ENCODE assay signal across 30 cellular contexts in genomic region chr2:232400244-232401015, GRCh38. TPM values are rescaled to one million over a fixed set of nuclear protein-coding genes. Genes with fewer than 3 reads are reported as not detected.
A peak's percentile ranks its signal among the peaks of the same experiment; 100 is the strongest.
DNase-seq lines count a peak whose midpoint lies in the region; ATAC-seq and TF ChIP-seq lines count a peak whose summit lies in the region.
"Had no signal": no experiment of that assay in that cellular context is flagged by ENCODE, and none has a peak within 500 bp of the region (broad histone marks: within the 10 kb centered on the region; RNA-seq: fewer than 3 reads in every experiment).

No MANE protein-coding gene starts in this region.

- intact Hi-C loops in mucosa of descending colon (cut with DNase I, micrococcal nuclease), result no loop called here

- H3K4me3 ChIP-seq in mucosa of descending colon, result no peak overlapping the region
- H3K4me3 ChIP-seq: neural progenitor cell, pancreas, smooth muscle cell, testis had no signal

- no peak for TF ChIP-seq CTCF in mucosa of descending colon (IDR thresholded peaks at IDR 0.05)

- peak; percentile 61 for ATAC-seq in mucosa of descending colon
- ATAC-seq: activated CD8-positive, alpha-beta T cell treated with anti-CD3 and anti-CD28 coated beads, Interleukin-2, amount 10 ng/mL, durations not matched to agents 7 days and 5 days; CD8-positive, alpha-beta T cell; left ventricle myocardium superior had no signal

- H3K4me1 ChIP-seq in mucosa of descending colon (ENCODE audit: low read depth), result peaks cover 5% of the 10 kb centered on the region
- H3K4me1 ChIP-seq: neural progenitor cell, pancreas, testis had no signal

- no peaks in the 10 kb centered on the region for H3K36me3 ChIP-seq in mucosa of descending colon (ENCODE audit: low read depth)
- H3K36me3 ChIP-seq: neural progenitor cell, pancreas, WERI-Rb-1 had no signal

- DNase-seq in NCI-H2107 treated with DMSO at 0.1 percent for 48 hours (lab: John Stamatoyannopoulos, UW; ENCODE audit: unreplicated experiment), result peak; percentile 16
- DNase-seq in NCI-H2107 (lab: John Stamatoyannopoulos, UW), result no peak
- peak; percentile 21 for DNase-seq in HT-29 (ENCODE audit: low spot score)
- peak; percentile 24 for DNase-seq in NCI-H510A (lab: John Stamatoyannopoulos, UW)
- no peak for DNase-seq in mucosa of descending colon
- no peak for DNase-seq in NCI-H446 (lab: John Stamatoyannopoulos, UW)
- DNase-seq in glomerular visceral epithelial cell (ENCODE audit: extremely low spot score), result no peak
- no peak for DNase-seq in activated effector memory CD4-positive, alpha-beta T cell treated with anti-CD3 and anti-CD28 coated beads, Interleukin-2, amount 50 U/mL, for 16 hours
- DNase-seq: activated CD4-positive, alpha-beta T cell treated with anti-CD3 and anti-CD28 coated beads for 4 hours; activated CD8-positive, alpha-beta T cell treated with anti-CD3 and anti-CD28 coated beads, Interleukin-2, amount 10 ng/mL, durations not matched to agents 7 days and 5 days; activated naive CD4-positive, alpha-beta T cell treated with anti-CD3 and anti-CD28 coated beads, Interleukin-2, amount 50 U/mL, for 16 hours; CD8-positive, alpha-beta T cell; dermis blood vessel endothelial cell; DND-41; endodermal cell; GF-D8; left ventricle myocardium superior; mesendoderm; NCI-H2081 treated with DMSO at 0.1 percent for 48 hours; NCI-H774; pancreas; retina; stimulated activated CD4-positive, alpha-beta T cell treated with anti-CD3 and anti-CD28 coated beads, Interleukin-1b, Interleukin-23, amount 100 ng/mL, for 48 hours; testis; WERI-Rb-1 had no signal

- H3K9me3 ChIP-seq in mucosa of descending colon, result no peaks in the 10 kb centered on the region
- H3K9me3 ChIP-seq: pancreas, testis had no signal

RNA-seq across cellular contexts. Expression of gene ALPG, which starts 6.2 kb away (rescaled TPM):
- total RNA-seq in HT-29 (2014; rRNA removed; shearing (Covaris generic)), result 0.16 TPM in 1 of 2 replicates, not detected in the other
- total RNA-seq in mucosa of descending colon, result 1 to 10 TPM in 1 of 3 donors, under 1 TPM in 2; 0.54 to 8.1 (median 0.61) TPM
- total RNA-seq: activated CD8-positive, alpha-beta T cell treated with anti-CD3 and anti-CD28 coated beads, Interleukin-2, amount 10 ng/mL, durations not matched to agents 7 days and 5 days; CD8-positive, alpha-beta T cell; dermis blood vessel endothelial cell; endodermal cell; left ventricle myocardium superior; MCF 10A; myocyte; pancreas; SK-MEL-5; smooth muscle cell had no signal

RNA-seq across cellular contexts. Expression of gene ALPP, which starts 21.9 kb away (rescaled TPM):
- total RNA-seq in HT-29 (2014; rRNA removed; shearing (Covaris generic)), result 0.29 and 1.1 TPM in 2 replicates
- total RNA-seq in mucosa of descending colon, result 1 to 10 TPM in 1 of 3 donors, not detected in 2; 1.2 TPM
- total RNA-seq: activated CD8-positive, alpha-beta T cell treated with anti-CD3 and anti-CD28 coated beads, Interleukin-2, amount 10 ng/mL, durations not matched to agents 7 days and 5 days; CD8-positive, alpha-beta T cell; dermis blood vessel endothelial cell; endodermal cell; left ventricle myocardium superior; myocyte; pancreas; SK-MEL-5 had no signal

RNA-seq across cellular contexts. Expression of gene ALPI, which starts 55.5 kb away (rescaled TPM):
- total RNA-seq in HT-29 (2014; rRNA removed; shearing (Covaris generic)), result not detected in 2 replicates
- 10 to 100 TPM in 2 of 3 donors, 1 to 10 TPM in 1; 8.5 to 24.6 (median 24.4) TPM for total RNA-seq in mucosa of descending colon
- total RNA-seq: activated CD8-positive, alpha-beta T cell treated with anti-CD3 and anti-CD28 coated beads, Interleukin-2, amount 10 ng/mL, durations not matched to agents 7 days and 5 days; CD8-positive, alpha-beta T cell; dermis blood vessel endothelial cell; endodermal cell; left ventricle myocardium superior; MCF 10A; myocyte; pancreas; SK-MEL-5; smooth muscle cell had no signal

Comparison
In these comparisons a context has a peak if more than half of its experiments do, and no peak if none do; other contexts are left out.
1. DNase-seq: peak in NCI-H2107 treated with DMSO at 0.1 percent for 48 hours (single experiment), HT-29 (single experiment) and NCI-H510A (single experiment); none in NCI-H2107 (single experiment), mucosa of descending colon (0 of 3), NCI-H446 (0 of 2), glomerular visceral epithelial cell (single experiment) and activated effector memory CD4-positive, alpha-beta T cell treated with anti-CD3 and anti-CD28 coated beads, Interleukin-2, amount 50 U/mL, for 16 hours (single experiment).